Comparison of ENCODE assay signal across 8 cellular contexts in the genomic region with DNA sequence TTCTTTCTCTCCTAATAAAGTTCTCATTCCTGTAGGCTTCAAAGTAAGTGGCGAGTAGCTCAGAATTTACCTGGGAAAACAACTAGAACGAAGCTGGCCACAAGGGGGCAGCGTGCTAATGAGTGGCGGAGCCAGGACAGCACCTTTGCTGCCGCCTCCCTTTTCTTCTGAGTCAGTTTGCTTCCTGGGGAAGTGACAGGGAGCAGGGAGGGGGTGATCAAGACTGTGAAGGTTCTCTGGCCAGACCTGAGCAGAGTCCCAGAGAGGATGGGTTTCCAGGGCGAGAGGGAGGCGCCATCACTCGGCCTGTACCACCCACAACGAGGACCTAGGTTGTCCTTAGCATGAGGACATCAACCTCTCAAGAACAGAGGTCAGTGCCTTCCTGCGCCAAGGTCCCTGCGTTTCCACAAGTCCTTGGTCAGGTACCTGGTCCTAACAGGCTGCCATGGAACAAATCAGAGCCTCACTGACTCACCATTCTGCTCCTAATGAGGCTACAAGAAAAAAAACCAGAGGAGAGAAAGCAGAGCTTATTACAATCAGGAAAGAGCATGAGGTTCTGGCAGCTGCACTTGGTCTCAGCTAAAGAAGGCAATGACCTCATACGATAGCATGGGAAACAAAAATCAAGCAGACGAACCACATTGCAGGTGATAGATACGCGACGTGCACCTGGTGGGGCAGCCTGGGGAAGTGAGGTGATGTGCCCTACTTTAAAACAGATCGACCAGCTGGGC.
A peak's percentile ranks its signal among the peaks of the same experiment; 100 is the strongest.
DNase-seq lines count a peak whose midpoint lies in the region; ATAC-seq and TF ChIP-seq lines count a peak whose summit lies in the region.

No MANE protein-coding gene starts in this region.

- H3K36me3 Mint-ChIP-seq in CD4-positive, alpha-beta memory T cell = no peaks in the 10 kb centered on the region
- H3K36me3 Mint-ChIP-seq in activated naive CD8-positive, alpha-beta T cell = no peaks in the 10 kb centered on the region

- H3K27me3 ChIP-seq in CD4-positive, alpha-beta memory T cell (ENCODE audit: insufficient read depth, low read length) = no peaks in the 10 kb centered on the region
- H3K27me3 ChIP-seq in ovary (no peaks in the 10 kb centered on the region), thoracic aorta (replicated peaks; ENCODE audit: insufficient read depth) (no peaks in the 10 kb centered on the region)

- POLR2A ChIA-PET in CD4-positive, alpha-beta memory T cell (lab: Charles Lee; ENCODE audit: partially characterized antibody) = interaction anchor here (0.7 to 6.1 kb wide), 24 partner anchors 8 to 276 kb away, joined by 3 to 90 read pairs (median 7); a partner anchor contains a TSS

- intact Hi-C loops in CD4-positive, alpha-beta memory T cell (cut with micrococcal nuclease) = loop anchor here (1.0 to 10.0 kb wide), 5 partner anchors 18 to 159 kb away; no protein-coding TSS in a partner anchor
- intact Hi-C loops in head of caudate nucleus (cut with DNase I) (loop anchor here (10.0 kb wide), 1 partner anchor 160 kb away; a partner anchor contains a TSS), ovary (cut with DNase I) (loop anchor here (1.0 to 10.0 kb wide), 4 partner anchors 158 to 160 kb away; a partner anchor contains a TSS)

- H3K4me3 Mint-ChIP-seq in CD4-positive, alpha-beta memory T cell = peak overlapping the region; percentile 63 to 77 (median 70)
- H3K4me3 Mint-ChIP-seq in activated naive CD8-positive, alpha-beta T cell = peak overlapping the region; percentile 61

- TF ChIP-seq CTCF in ovary (IDR thresholded peaks at IDR 0.05) (peak; percentile 85 to 91 (median 86)), thoracic aorta (IDR thresholded peaks at IDR 0.05) (peak; percentile 84)

- WGBS in ovary, 3 donors = 26 to 30% (median 26%) methylated on average over 17 of the region's 17 CpGs

- H3K4me3 ChIP-seq in CD4-positive, alpha-beta memory T cell (ENCODE audit: low read length in 2 of 2) = peak overlapping the region in 1 of 2 donors; percentile 9
- no peak overlapping the region for H3K4me3 ChIP-seq in ovary
- H3K4me3 ChIP-seq in thoracic aorta = peak overlapping the region; percentile 50

- no peak for TF ChIP-seq POLR2A in ovary (IDR thresholded peaks at IDR 0.05)

- H3K4me1 ChIP-seq in CD4-positive, alpha-beta memory T cell (ENCODE audit: insufficient read depth, low read length) = peaks cover 18% of the 10 kb centered on the region
- H3K4me1 ChIP-seq in ovary (ENCODE audit: insufficient read depth) = peaks cover 7% of the 10 kb centered on the region
- peaks cover 16 to 61% of the 10 kb centered on the region in 2 donors for H3K4me1 ChIP-seq in thoracic aorta (ENCODE audit: control insufficient read depth in 1 of 2, low read depth in 2 of 2)

- peak overlapping the region; percentile 92 to 98 (median 97) for H3K27ac Mint-ChIP-seq in CD4-positive, alpha-beta memory T cell
- peak overlapping the region; percentile 67 for H3K27ac Mint-ChIP-seq in activated naive CD8-positive, alpha-beta T cell

- H3K9me3 ChIP-seq in CD4-positive, alpha-beta memory T cell (ENCODE audit: control insufficient read depth in 1 of 2, low read length in 2 of 2) = no peaks in the 10 kb centered on the region
- H3K9me3 ChIP-seq in ovary (no peaks in the 10 kb centered on the region), thoracic aorta (no peaks in the 10 kb centered on the region)

- no peaks in the 10 kb centered on the region for H3K27me3 Mint-ChIP-seq in CD4-positive, alpha-beta memory T cell
- no peaks in the 10 kb centered on the region for H3K27me3 Mint-ChIP-seq in activated naive CD8-positive, alpha-beta T cell

- no peaks in the 10 kb centered on the region for H3K9me3 Mint-ChIP-seq in CD4-positive, alpha-beta memory T cell
- no peaks in the 10 kb centered on the region for H3K9me3 Mint-ChIP-seq in activated naive CD8-positive, alpha-beta T cell (ENCODE audit: low read depth)

- H3K36me3 ChIP-seq in CD4-positive, alpha-beta memory T cell (ENCODE audit: insufficient read depth, low read length) = no peaks in the 10 kb centered on the region
- H3K36me3 ChIP-seq in ovary (no peaks in the 10 kb centered on the region), thoracic aorta (no peaks in the 10 kb centered on the region)

- ATAC-seq in GM21723 (IDR thresholded peaks at IDR 0.05; ENCODE audit: unreplicated experiment) = peak; percentile 82
- peak; percentile 82 for ATAC-seq in thoracic aorta (ENCODE audit: insufficient number of reproducible peaks, low FRiP score, low read depth)

- H3K27ac ChIP-seq in CD4-positive, alpha-beta memory T cell (ENCODE audit: low read depth, low read length) = peak overlapping the region; percentile 70
- H3K27ac ChIP-seq in ovary (peak overlapping the region; percentile 55 to 82), thoracic aorta (peak overlapping the region; percentile 87 to 97)

- CTCF ChIA-PET in CD4-positive, alpha-beta memory T cell (lab: Charles Lee; ENCODE audit: partially characterized antibody) = interaction anchor here (0.6 to 7.4 kb wide), 60 partner anchors 9 to 536 kb away, joined by 3 to 299 read pairs (median 8); a partner anchor contains a TSS

- peak; percentile 78 to 85 (median 80) for DNase-seq in CD4-positive, alpha-beta memory T cell
- DNase-seq in NCI-H1417 (lab: John Stamatoyannopoulos, UW) = peak; percentile 72 to 93 (median 91)
- DNase-seq in SKM-1 (lab: John Stamatoyannopoulos, UW; ENCODE audit: unreplicated experiment) = peak; percentile 81
- peak; percentile 79 to 95 (median 89) for DNase-seq in head of caudate nucleus
- DNase-seq in ovary = peak; percentile 91 to 94 (median 92)
- DNase-seq in thoracic aorta (ENCODE audit: low spot score) = peak; percentile 68

- no peak for TF ChIP-seq EP300 in ovary (IDR thresholded peaks at IDR 0.05)

- peaks cover 13 to 22% (median 16%) of the 10 kb centered on the region in 4 donors for H3K4me1 Mint-ChIP-seq in CD4-positive, alpha-beta memory T cell
- H3K4me1 Mint-ChIP-seq in activated naive CD8-positive, alpha-beta T cell (ENCODE audit: low read depth) = peaks cover 16% of the 10 kb centered on the region
